In genomic region chr2:45992021-45992745, GRCh38 we compare ENCODE assay signal across 8 cellular contexts.
DNase-seq lines count a peak whose midpoint lies in the region; ATAC-seq and TF ChIP-seq lines count a peak whose summit lies in the region.

No MANE protein-coding gene starts in this region.

- H3K27me3 ChIP-seq in left lung (no peaks in the 10 kb centered on the region), uterus (no peaks in the 10 kb centered on the region), WERI-Rb-1 (ENCODE audit: insufficient read depth, low read depth, severe bottlenecking) (no peaks in the 10 kb centered on the region)

- peaks cover 14 to 29% of the 10 kb centered on the region in 2 donors for H3K4me1 ChIP-seq in left lung
- peaks cover 0 to 6% of the 10 kb centered on the region in 2 donors for H3K4me1 ChIP-seq in uterus

- H3K36me3 ChIP-seq in left lung (peaks cover 0 to 13% of the 10 kb centered on the region in 2 donors), uterus (no peaks in the 10 kb centered on the region), WERI-Rb-1 (no peaks in the 10 kb centered on the region)

- DNase-seq in NOMO-1 (lab: John Stamatoyannopoulos, UW; ENCODE audit: unreplicated experiment in 2 of 2), result peak; percentile 12 to 27
- DNase-seq in NOMO-1 treated with dmso at 0.1 percent for 144 hours (lab: John Stamatoyannopoulos, UW; ENCODE audit: unreplicated experiment), result no peak
- DNase-seq in astrocyte of the hippocampus (ENCODE audit: low read depth, low spot score), result peak; percentile 94
- peak in 1 of 2 donors; percentile 61 for DNase-seq in left lung
- DNase-seq in uterus, result no peak
- no peak for DNase-seq in NCI-H2171 (lab: John Stamatoyannopoulos, UW)
- DNase-seq in WERI-Rb-1, result no peak

- ATAC-seq in left lung (peak; percentile 85), HG03439 (IDR thresholded peaks at IDR 0.05; ENCODE audit: unreplicated experiment) (no peak)

- H3K4me3 ChIP-seq in left lung (no peak overlapping the region), uterus (no peak overlapping the region), WERI-Rb-1 (ENCODE audit: low read depth, low read length) (no peak overlapping the region)

- intact Hi-C loops in left lung (cut with DNase I) (no loop called here), uterus (cut with DNase I; ENCODE audit: low total_unique reads) (no loop called here)

- H3K9me3 ChIP-seq in left lung (no peaks in the 10 kb centered on the region), uterus (no peaks in the 10 kb centered on the region), WERI-Rb-1 (ENCODE audit: severe bottlenecking) (no peaks in the 10 kb centered on the region)

- H3K27ac ChIP-seq in left lung, result peak overlapping the region; percentile 71 to 77
- H3K27ac ChIP-seq in uterus, result peak overlapping the region; percentile 21 to 22
- H3K27ac ChIP-seq in WERI-Rb-1, result no peak overlapping the region

- TF ChIP-seq POLR2A in uterus (IDR thresholded peaks at IDR 0.05), result no peak

- TF ChIP-seq CTCF in left lung (IDR thresholded peaks at IDR 0.05) (no peak), uterus (IDR thresholded peaks at IDR 0.05) (no peak), WERI-Rb-1 (IDR thresholded peaks at IDR 0.05; ENCODE audit: low read depth, low read length) (no peak)

Comparison
In these comparisons a context has a peak if more than half of its experiments do, and no peak if none do; other contexts are left out.
1. DNase-seq: peak in NOMO-1 (2 of 2) and astrocyte of the hippocampus (single experiment); none in NOMO-1 treated with dmso at 0.1 percent for 144 hours (single experiment), uterus (0 of 2), NCI-H2171 (single experiment) and WERI-Rb-1 (single experiment).